8 cellular contexts compared by ENCODE assay signal in genomic region chr1:12434174-12434573, GRCh38.
DNase-seq lines count a peak whose midpoint lies in the region; ATAC-seq and TF ChIP-seq lines count a peak whose summit lies in the region.

No MANE protein-coding gene starts in this region.

- H3K4me3 ChIP-seq in Panc1 (ENCODE audit: low read depth in 2 of 2, low read length in 2 of 2) = no peak overlapping the region

- H3K36me3 ChIP-seq in Panc1 (ENCODE audit: control insufficient read depth, insufficient read depth, low read length) = no peaks in the 10 kb centered on the region

- no peak overlapping the region for H2BK5ac ChIP-seq in H9 (ENCODE audit: insufficient read length, low read length)

- H3K4me2 ChIP-seq in H9 (ENCODE audit: insufficient read depth, insufficient read length, low read length) = no peak overlapping the region

- CTCF ChIA-PET in Panc1 (lab: Charles Lee) = no interaction called here

- H3K9me3 ChIP-seq in Panc1 (ENCODE audit: control insufficient read depth, insufficient read depth, low read depth, low read length) (no peaks in the 10 kb centered on the region), H9 (ENCODE audit: control insufficient read depth, low read depth, low read length) (no peaks in the 10 kb centered on the region)

- no peak overlapping the region for H2AFZ ChIP-seq in H9 (ENCODE audit: low read length)

- no peaks in the 10 kb centered on the region for H3K9me3 Mint-ChIP-seq in activated naive CD4-positive, alpha-beta T cell treated with anti-CD3 and anti-CD28 coated beads, Interleukin-2, amount 50 U/mL, for 24 hours
- H3K9me3 Mint-ChIP-seq in H9 = no peaks in the 10 kb centered on the region; a peak in 1 of 5 replicates

- POLR2A ChIA-PET in Panc1 (lab: Charles Lee) = no interaction called here

- no peaks in the 10 kb centered on the region for H4K20me1 ChIP-seq in H9 (ENCODE audit: control insufficient read depth, insufficient read depth, insufficient read length)

- ATAC-seq in GM19452 (IDR thresholded peaks at IDR 0.05; ENCODE audit: unreplicated experiment) (peak; percentile 45), Panc1 (peak; percentile 84), GM19351 (IDR thresholded peaks at IDR 0.05; ENCODE audit: unreplicated experiment) (no peak)

- H3K4me1 ChIP-seq in Panc1 (ENCODE audit: control insufficient read depth, insufficient read depth, low read length) = peaks cover 32% of the 10 kb centered on the region
- H3K4me1 ChIP-seq in H9 (ENCODE audit: insufficient read depth, low read length) = no peaks in the 10 kb centered on the region

- H3K79me1 ChIP-seq in H9 (ENCODE audit: insufficient read depth, low read depth, low read length, poor library complexity, severe bottlenecking) = no peaks in the 10 kb centered on the region

- no peak overlapping the region for H2BK120ac ChIP-seq in H9 (ENCODE audit: low read depth, low read length, poor library complexity, severe bottlenecking)

- peaks cover 73% of the 10 kb centered on the region for H3K4me1 Mint-ChIP-seq in activated naive CD4-positive, alpha-beta T cell treated with anti-CD3 and anti-CD28 coated beads, Interleukin-2, amount 50 U/mL, for 24 hours
- peaks cover 18 to 30% of the 10 kb centered on the region in 2 experiments for H3K4me1 Mint-ChIP-seq in H9

- H3K23me2 ChIP-seq in H9 (ENCODE audit: insufficient read length, low read depth, low read length, poor library complexity, severe bottlenecking) = no peaks in the 10 kb centered on the region

- no CpG with 5 or more reads among the region's 5 CpGs for WGBS in H9 (ENCODE audit: extremely low coverage, insufficient read length, low lambda C conversion rate)

- H3K36me3 Mint-ChIP-seq in activated naive CD4-positive, alpha-beta T cell treated with anti-CD3 and anti-CD28 coated beads, Interleukin-2, amount 50 U/mL, for 24 hours = peaks cover 9% of the 10 kb centered on the region
- H3K36me3 Mint-ChIP-seq in H9 (ENCODE audit: insufficient read depth in 1 of 3, low read depth in 3 of 3) = peaks cover 2 to 14% (median 3%) of the 10 kb centered on the region in 3 experiments; a peak in 5 of 7 replicates

- DNase-seq in Panc1 (ENCODE audit: low read depth, low spot score) (no peak), inferior parietal cortex (ENCODE audit: extremely low spot score) (peak; percentile 66), NCI-H2107 (lab: John Stamatoyannopoulos, UW) (no peak), H9 (no peak)
- peak in 2 of 3 experiments; percentile 37 to 51 for DNase-seq in stimulated activated CD4-positive, alpha-beta T cell treated with anti-CD3 and anti-CD28 coated beads, TNF-alpha, amount 100 ng/mL, for 4 hours (ENCODE audit: low read depth in 3 of 3)

- no peak overlapping the region for H4K5ac ChIP-seq in H9 (ENCODE audit: insufficient read length, low read depth, low read length)

- no peak overlapping the region for H3K18ac ChIP-seq in H9 (ENCODE audit: insufficient read length, low read depth, low read length)

- no peaks in the 10 kb centered on the region for H3K79me2 ChIP-seq in H9 (ENCODE audit: insufficient read depth, low read length)

- H4K91ac ChIP-seq in H9 (ENCODE audit: insufficient read length, low read depth, low read length) = no peak overlapping the region

- H3K27me3 Mint-ChIP-seq in activated naive CD4-positive, alpha-beta T cell treated with anti-CD3 and anti-CD28 coated beads, Interleukin-2, amount 50 U/mL, for 24 hours = no peaks in the 10 kb centered on the region
- H3K27me3 Mint-ChIP-seq in H9 (ENCODE audit: low read depth) = no peaks in the 10 kb centered on the region; the same call in 1 of the 2 replicates

- peak overlapping the region; percentile 78 for H3K27ac ChIP-seq in Panc1 (ENCODE audit: low read length)
- no peak overlapping the region for H3K27ac ChIP-seq in H9 (ENCODE audit: insufficient read length, low read depth, low read length)

- H3K9ac ChIP-seq in H9 (ENCODE audit: extremely low read depth, insufficient read length, low read length) = no peak overlapping the region

- H4K8ac ChIP-seq in H9 (replicated peaks; ENCODE audit: insufficient read length, low read depth, low read length) = no peak overlapping the region

- no peak overlapping the region for H3K56ac ChIP-seq in H9 (ENCODE audit: insufficient read length, low read depth, low read length)

- no TSS peak for BruUV-seq in Panc1 (replicated peaks; lab: Mats Ljungman, UMichigan)

- H2AK5ac ChIP-seq in H9 (ENCODE audit: insufficient read length, low read length) = no peak overlapping the region

- TF ChIP-seq CTCF in Panc1 (IDR thresholded peaks at IDR 0.05) (no peak), H9 (conservative IDR thresholded peaks at IDR 0.05) (no peak)

- no peaks in the 10 kb centered on the region for H3K27me3 ChIP-seq in Panc1 (ENCODE audit: control insufficient read depth, insufficient read depth, low read length)
- no peaks in the 10 kb centered on the region for H3K27me3 ChIP-seq in H9 (ENCODE audit: insufficient read depth, low read length)

- H3T11ph ChIP-seq in H9 (ENCODE audit: low read length) = no peak overlapping the region

- H2BK15ac ChIP-seq in H9 (ENCODE audit: low read depth, low read length) = no peak overlapping the region

- H3K27ac Mint-ChIP-seq in activated naive CD4-positive, alpha-beta T cell treated with anti-CD3 and anti-CD28 coated beads, Interleukin-2, amount 50 U/mL, for 24 hours = peak overlapping the region; percentile 95
- H3K27ac Mint-ChIP-seq in H9 = no peak overlapping the region

- no peak overlapping the region for H2BK12ac ChIP-seq in H9 (ENCODE audit: insufficient read length, low read depth, low read length)

- peak overlapping the region; percentile 59 for H3K4me3 Mint-ChIP-seq in activated naive CD4-positive, alpha-beta T cell treated with anti-CD3 and anti-CD28 coated beads, Interleukin-2, amount 50 U/mL, for 24 hours
- no peak overlapping the region for H3K4me3 Mint-ChIP-seq in H9

- no peak overlapping the region for H3K23ac ChIP-seq in H9 (ENCODE audit: insufficient read length, low read depth, low read length)

- in situ Hi-C loops in Panc1 (cut with HindIII; ENCODE audit: low pct_unique_long_range_greater_than_20kb, low sequenced_read_pairs) = no loop called here

- H3K14ac ChIP-seq in H9 (ENCODE audit: insufficient read depth, low read length) = no peak overlapping the region

- H2BK20ac ChIP-seq in H9 (ENCODE audit: low read depth, low read length, poor library complexity, severe bottlenecking) = no peak overlapping the region

- intact Hi-C loops in Panc1 (cut with micrococcal nuclease; ENCODE audit: unreplicated experiment) = no loop called here

- H3K4ac ChIP-seq in H9 (ENCODE audit: low read depth, low read length) = no peak overlapping the region

Comparison
In these comparisons a context has a peak if more than half of its experiments do, and no peak if none do; other contexts are left out.
1. DNase-seq: peak in inferior parietal cortex (single experiment) and stimulated activated CD4-positive, alpha-beta T cell treated with anti-CD3 and anti-CD28 coated beads, TNF-alpha, amount 100 ng/mL, for 4 hours (2 of 3); none in Panc1 (single experiment), NCI-H2107 (single experiment) and H9 (single experiment).